ENCODE assay signal across 8 cellular contexts in the genomic region with DNA sequence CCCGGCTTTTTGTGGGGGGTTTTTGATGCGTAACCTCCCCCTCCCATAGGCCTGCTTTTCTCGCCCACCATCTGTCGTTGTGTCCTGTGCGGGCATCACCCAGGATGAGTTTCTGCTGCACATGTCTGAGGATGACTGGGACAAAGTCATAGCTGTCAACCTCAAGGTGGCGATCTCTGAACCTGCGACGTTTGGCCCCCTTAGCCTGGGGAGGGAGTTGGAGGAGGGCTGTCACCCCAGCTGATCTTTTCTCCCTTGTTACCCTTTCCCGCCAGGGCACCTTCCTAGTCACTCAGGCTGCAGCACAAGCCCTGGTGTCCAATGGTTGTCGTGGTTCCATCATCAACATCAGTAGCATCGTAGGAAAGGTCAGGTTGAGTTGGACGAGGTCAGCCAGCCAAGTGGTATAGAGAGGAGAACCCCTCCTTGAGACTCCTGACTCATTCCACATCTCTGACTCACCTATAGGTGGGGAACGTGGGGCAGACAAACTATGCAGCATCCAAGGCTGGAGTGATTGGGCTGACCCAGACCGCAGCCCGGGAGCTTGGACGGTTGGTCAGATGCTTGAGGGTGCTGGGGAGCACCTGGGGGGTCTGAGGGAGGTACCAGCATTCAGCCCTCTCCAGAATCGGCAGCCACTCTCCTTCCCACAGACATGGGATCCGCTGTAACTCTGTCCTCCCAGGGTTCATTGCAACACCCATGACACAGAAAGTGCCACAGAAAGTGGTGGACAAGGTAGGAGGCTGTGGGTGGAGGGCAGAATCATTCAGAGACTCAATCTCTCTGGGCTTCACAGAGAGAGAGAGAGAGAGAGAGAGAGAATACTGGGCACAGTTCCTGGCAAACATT. TPM values are rescaled to one million over a fixed set of nuclear protein-coding genes. Genes with fewer than 3 reads are reported as not detected.
DNase-seq lines count a peak whose midpoint lies in the region; ATAC-seq lines count a peak whose summit lies in the region.

No MANE protein-coding gene starts in this region.

- H3K27me3 ChIP-seq in Karpas-422 (ENCODE audit: low read length), result no peaks in the 10 kb centered on the region

- no peak overlapping the region for H3K27ac ChIP-seq in Karpas-422 (ENCODE audit: low read length)

- DNase-seq in Daoy (ENCODE audit: low read depth), result peak; percentile 94
- peak; percentile 65 for DNase-seq in Karpas-422
- peak; percentile 69 to 86 for DNase-seq in activated naive CD4-positive, alpha-beta T cell treated with anti-CD3 and anti-CD28 coated beads, Interleukin-2, amount 50 U/mL, for 72 hours (ENCODE audit: low spot score in 2 of 2)
- peak; percentile 89 for DNase-seq in islet precursor cell
- peak; percentile 68 to 83 for DNase-seq in stimulated activated naive CD8-positive, alpha-beta T cell treated with anti-CD3 and anti-CD28 coated beads, Interleukin-15, amount 100 ng/mL, for 72 hours
- no peak for DNase-seq in NCI-H2107 treated with DMSO at 0.1 percent for 48 hours (lab: John Stamatoyannopoulos, UW; ENCODE audit: unreplicated experiment)
- no peak for DNase-seq in NCI-H69 (lab: John Stamatoyannopoulos, UW)

- peaks cover 55% of the 10 kb centered on the region for H3K4me1 ChIP-seq in Karpas-422 (ENCODE audit: low read length)

- H3K4me3 ChIP-seq in Karpas-422 (ENCODE audit: low read length), result peak overlapping the region; percentile 79

- peaks cover 89% of the 10 kb centered on the region for H3K4me1 Mint-ChIP-seq in stimulated activated naive CD8-positive, alpha-beta T cell treated with anti-CD3 and anti-CD28 coated beads, Interleukin-15, amount 100 ng/mL, for 72 hours

- peaks cover 26% of the 10 kb centered on the region for H3K79me2 ChIP-seq in Karpas-422 (ENCODE audit: low read length)

- no peaks in the 10 kb centered on the region for H3K27me3 Mint-ChIP-seq in stimulated activated naive CD8-positive, alpha-beta T cell treated with anti-CD3 and anti-CD28 coated beads, Interleukin-15, amount 100 ng/mL, for 72 hours

- peak overlapping the region; percentile 87 to 90 for H3K4me3 Mint-ChIP-seq in stimulated activated naive CD8-positive, alpha-beta T cell treated with anti-CD3 and anti-CD28 coated beads, Interleukin-15, amount 100 ng/mL, for 72 hours

- H3K27ac Mint-ChIP-seq in activated naive CD4-positive, alpha-beta T cell treated with anti-CD3 and anti-CD28 coated beads, Interleukin-2, amount 50 U/mL, for 72 hours, result peak overlapping the region; percentile 98 to 99
- H3K27ac Mint-ChIP-seq in stimulated activated naive CD8-positive, alpha-beta T cell treated with anti-CD3 and anti-CD28 coated beads, Interleukin-15, amount 100 ng/mL, for 72 hours, result peak overlapping the region; percentile 95

- H3K9me3 ChIP-seq in Karpas-422 (ENCODE audit: low read length), result no peaks in the 10 kb centered on the region

- H3K36me3 ChIP-seq in Karpas-422 (ENCODE audit: insufficient read depth, low read length), result peaks cover 25% of the 10 kb centered on the region

- no peaks in the 10 kb centered on the region for H4K20me1 ChIP-seq in Karpas-422 (ENCODE audit: insufficient read depth, low read depth, low read length)

- H3K36me3 Mint-ChIP-seq in activated naive CD4-positive, alpha-beta T cell treated with anti-CD3 and anti-CD28 coated beads, Interleukin-2, amount 50 U/mL, for 72 hours, result peaks cover 39 to 51% of the 10 kb centered on the region in 2 donors

- H3K4me2 ChIP-seq in Karpas-422 (ENCODE audit: low read depth, low read length, poor library complexity, severe bottlenecking), result peak overlapping the region; percentile 68

- H3K9me2 ChIP-seq in Karpas-422 (replicated peaks; ENCODE audit: insufficient read depth, low read length), result no peaks in the 10 kb centered on the region

- no peak overlapping the region for H2AFZ ChIP-seq in Karpas-422 (ENCODE audit: low read length)

- H3K9ac ChIP-seq in Karpas-422 (ENCODE audit: low read length), result peak overlapping the region; percentile 87

- ATAC-seq in activated naive CD4-positive, alpha-beta T cell treated with anti-CD3 and anti-CD28 coated beads, Interleukin-2, amount 50 U/mL, for 72 hours, result peak; percentile 68 to 73
- ATAC-seq in stimulated activated naive CD8-positive, alpha-beta T cell treated with anti-CD3 and anti-CD28 coated beads, Interleukin-15, amount 100 ng/mL, for 72 hours, result peak; percentile 78
- ATAC-seq in HG03521 (IDR thresholded peaks at IDR 0.05; ENCODE audit: unreplicated experiment), result no peak

- no peaks in the 10 kb centered on the region for H3K9me3 Mint-ChIP-seq in activated naive CD4-positive, alpha-beta T cell treated with anti-CD3 and anti-CD28 coated beads, Interleukin-2, amount 50 U/mL, for 72 hours
- H3K9me3 Mint-ChIP-seq in stimulated activated naive CD8-positive, alpha-beta T cell treated with anti-CD3 and anti-CD28 coated beads, Interleukin-15, amount 100 ng/mL, for 72 hours, result no peaks in the 10 kb centered on the region

RNA-seq across cellular contexts. Expression of a gene that starts 0.9 kb away (rescaled TPM):
- 3.3 and 8.2 TPM in 2 replicates for total RNA-seq in Daoy (2014; rRNA removed; shearing (Covaris generic))
- 15.5 and 26.2 TPM in 2 replicates for total RNA-seq in Karpas-422 (2014; rRNA removed; shearing (Covaris generic); ENCODE audit: low replicate concordance)
- total RNA-seq in activated naive CD4-positive, alpha-beta T cell treated with anti-CD3 and anti-CD28 coated beads, Interleukin-2, amount 50 U/mL, for 72 hours, result 10 to 100 TPM; 14.7 to 17.5 TPM

RNA-seq across cellular contexts. Expression of a gene that starts 2.9 kb away (rescaled TPM):
- total RNA-seq in Daoy (2014; rRNA removed; shearing (Covaris generic)), result 43.4 and 44.9 TPM in 2 replicates
- total RNA-seq in Karpas-422 (2014; rRNA removed; shearing (Covaris generic); ENCODE audit: low replicate concordance), result 14.2 and 38.7 TPM in 2 replicates
- total RNA-seq in activated naive CD4-positive, alpha-beta T cell treated with anti-CD3 and anti-CD28 coated beads, Interleukin-2, amount 50 U/mL, for 72 hours, result 10 to 100 TPM; 30.3 to 46.5 TPM

RNA-seq across cellular contexts. Expression of a gene that starts 4.7 kb away (rescaled TPM):
- 104 and 121 TPM in 2 replicates for total RNA-seq in Daoy (2014; rRNA removed; shearing (Covaris generic))
- total RNA-seq in Karpas-422 (2014; rRNA removed; shearing (Covaris generic); ENCODE audit: low replicate concordance), result 14.0 and 31.9 TPM in 2 replicates
- 10 to 100 TPM; 45.8 to 78.2 TPM for total RNA-seq in activated naive CD4-positive, alpha-beta T cell treated with anti-CD3 and anti-CD28 coated beads, Interleukin-2, amount 50 U/mL, for 72 hours

RNA-seq across cellular contexts. Expression of a gene that starts 4.9 kb away (rescaled TPM):
- 21.4 and 27.3 TPM in 2 replicates for total RNA-seq in Daoy (2014; rRNA removed; shearing (Covaris generic))
- 26.2 and 31.1 TPM in 2 replicates for total RNA-seq in Karpas-422 (2014; rRNA removed; shearing (Covaris generic); ENCODE audit: low replicate concordance)
- total RNA-seq in activated naive CD4-positive, alpha-beta T cell treated with anti-CD3 and anti-CD28 coated beads, Interleukin-2, amount 50 U/mL, for 72 hours, result 10 to 100 TPM; 46.6 to 89.0 TPM

RNA-seq across cellular contexts. Expression of a gene that starts 13.1 kb away (rescaled TPM):
- 1.6 and 5.5 TPM in 2 replicates for total RNA-seq in Daoy (2014; rRNA removed; shearing (Covaris generic))
- total RNA-seq in Karpas-422 (2014; rRNA removed; shearing (Covaris generic); ENCODE audit: low replicate concordance), result 0.41 and 1.0 TPM in 2 replicates
- 1 to 10 TPM; 1.8 to 4.6 TPM for total RNA-seq in activated naive CD4-positive, alpha-beta T cell treated with anti-CD3 and anti-CD28 coated beads, Interleukin-2, amount 50 U/mL, for 72 hours

Comparison
In these comparisons a context has a peak if more than half of its experiments do, and no peak if none do; other contexts are left out.
1. DNase-seq: peak in Daoy (single experiment), Karpas-422 (single experiment), activated naive CD4-positive, alpha-beta T cell treated with anti-CD3 and anti-CD28 coated beads, Interleukin-2, amount 50 U/mL, for 72 hours (2 of 2), islet precursor cell (single experiment) and stimulated activated naive CD8-positive, alpha-beta T cell treated with anti-CD3 and anti-CD28 coated beads, Interleukin-15, amount 100 ng/mL, for 72 hours (2 of 2); none in NCI-H2107 treated with DMSO at 0.1 percent for 48 hours (single experiment) and NCI-H69 (single experiment).